9 cellular contexts compared by ENCODE assay signal in genomic region chr7:106035568-106035967, GRCh38.
"Had no signal": no experiment of that assay in that cellular context is flagged by ENCODE, and none has a peak within 500 bp of the region (broad histone marks: within the 10 kb centered on the region; RNA-seq: fewer than 3 reads in every experiment).

No MANE protein-coding gene starts in this region.

- H3K27ac Mint-ChIP-seq: HFFc6 had no signal

- H3K4me3 ChIP-seq: GM23248, HAP-1 had no signal

- H3K9me3 ChIP-seq: HAP-1 had no signal

- DNase-seq: GM23248, GOT3, H7, HFFc6, IMR-90, KBM-7 had no signal

- H3K27ac ChIP-seq: GM23248, HL-60 had no signal

- H3K36me3 ChIP-seq: HAP-1 had no signal

- H3K9ac ChIP-seq: GM23248 had no signal

- H2AFZ ChIP-seq: GM23248 had no signal

- H3K4me3 Mint-ChIP-seq: HFFc6 had no signal

- ATAC-seq: HCT116 had no signal
